Comparison of ENCODE assay signal across 26 cellular contexts in the genomic region with DNA sequence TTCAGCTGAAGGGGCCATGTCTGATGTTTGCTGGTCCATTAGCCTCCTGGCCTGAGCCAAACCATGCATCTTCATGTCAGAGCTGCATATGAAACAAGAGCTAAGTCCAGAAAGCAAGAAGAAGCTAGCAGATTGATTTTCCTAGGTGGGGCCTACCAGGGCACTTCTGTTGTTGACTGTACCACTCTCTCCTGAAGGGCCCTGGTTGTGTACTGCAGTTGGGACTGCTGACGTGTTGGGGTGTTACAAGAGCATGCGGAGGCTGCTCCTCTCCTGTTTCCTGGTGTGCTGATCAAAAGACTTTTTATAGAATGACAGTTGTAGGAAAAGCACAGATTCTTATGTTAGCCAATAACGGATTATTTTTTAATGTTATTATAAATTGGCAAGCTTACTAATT.
"Had no signal": no experiment of that assay in that cellular context is flagged by ENCODE, and none has a peak within 500 bp of the region (broad histone marks: within the 10 kb centered on the region; RNA-seq: fewer than 3 reads in every experiment).

No MANE protein-coding gene starts in this region.

- H3K27me3 ChIP-seq: SJCRH30 had no signal

- H3K4me3 ChIP-seq: SJCRH30 had no signal

- H3K9me3 Mint-ChIP-seq: activated CD4-positive, alpha-beta memory T cell treated with anti-CD3 and anti-CD28 coated beads for 36 hours; activated CD4-positive, alpha-beta T cell treated with anti-CD3 and anti-CD28 coated beads, Interleukin-2, amount 10 ng/mL, durations not matched to agents 7 days and 5 days; activated naive CD4-positive, alpha-beta T cell treated with anti-CD3 and anti-CD28 coated beads for 36 hours; activated T-helper 17 cell treated with anti-CD3 and anti-CD28 coated beads, Interleukin-2, amount 50 U/mL, for 72 hours; IgD-negative memory B cell had no signal

- H3K4me1 Mint-ChIP-seq: activated CD4-positive, alpha-beta T cell treated with anti-CD3 and anti-CD28 coated beads, Interleukin-2, amount 10 ng/mL, durations not matched to agents 7 days and 5 days; activated T-helper 17 cell treated with anti-CD3 and anti-CD28 coated beads, Interleukin-2, amount 50 U/mL, for 72 hours had no signal

- H3K36me3 ChIP-seq: SJCRH30 had no signal

- H3K27me3 Mint-ChIP-seq: activated CD4-positive, alpha-beta memory T cell treated with anti-CD3 and anti-CD28 coated beads for 36 hours; activated CD4-positive, alpha-beta T cell treated with anti-CD3 and anti-CD28 coated beads, Interleukin-2, amount 10 ng/mL, durations not matched to agents 7 days and 5 days; activated naive CD8-positive, alpha-beta T cell; activated T-helper 17 cell treated with anti-CD3 and anti-CD28 coated beads, Interleukin-2, amount 50 U/mL, for 72 hours; IgD-negative memory B cell had no signal

- DNase-seq: activated CD4-positive, alpha-beta memory T cell treated with anti-CD3 and anti-CD28 coated beads for 36 hours; activated CD4-positive, alpha-beta T cell treated with anti-CD3 and anti-CD28 coated beads, Interleukin-2, amount 10 ng/mL, durations not matched to agents 7 days and 5 days; activated CD4-positive, CD25-positive, alpha-beta regulatory T cell; activated gamma-delta T cell; activated naive CD4-positive, alpha-beta T cell treated with anti-CD3 and anti-CD28 coated beads for 36 hours; activated T-cell treated with anti-CD3 and anti-CD28 coated beads for 4 hours; activated T-cell treated with anti-CD3 and anti-CD28 coated beads, Interleukin-2, amount 50 U/mL, for 48 hours; KG1; NCI-H1048; NCI-H1417 treated with DMSO at 0.1 percent for 48 hours; NCI-H1694; NCI-H2107; NCI-H526; NCI-H774; NK-92 treated with Interleukin-12 subunit alpha and Interleukin-12 subunit beta, amount 100 ng/mL, for 24 hours; OCI-M1; RPMI8226; SJCRH30; SK-N-SH; T-helper 1 cell had no signal

- H3K36me3 Mint-ChIP-seq: activated CD4-positive, alpha-beta memory T cell treated with anti-CD3 and anti-CD28 coated beads for 36 hours; activated naive CD8-positive, alpha-beta T cell; IgD-negative memory B cell had no signal

- H3K9me3 ChIP-seq: SJCRH30, SK-N-SH had no signal

- H3K27ac Mint-ChIP-seq: activated CD4-positive, alpha-beta memory T cell treated with anti-CD3 and anti-CD28 coated beads for 36 hours; activated CD4-positive, alpha-beta T cell treated with anti-CD3 and anti-CD28 coated beads, Interleukin-2, amount 10 ng/mL, durations not matched to agents 7 days and 5 days; activated naive CD4-positive, alpha-beta T cell treated with anti-CD3 and anti-CD28 coated beads for 36 hours; activated naive CD8-positive, alpha-beta T cell; activated T-helper 17 cell treated with anti-CD3 and anti-CD28 coated beads, Interleukin-2, amount 50 U/mL, for 72 hours; IgD-negative memory B cell had no signal

- H3K4me3 Mint-ChIP-seq: activated CD4-positive, alpha-beta memory T cell treated with anti-CD3 and anti-CD28 coated beads for 36 hours; activated CD4-positive, alpha-beta T cell treated with anti-CD3 and anti-CD28 coated beads, Interleukin-2, amount 10 ng/mL, durations not matched to agents 7 days and 5 days; activated naive CD4-positive, alpha-beta T cell treated with anti-CD3 and anti-CD28 coated beads for 36 hours; activated naive CD8-positive, alpha-beta T cell; activated T-helper 17 cell treated with anti-CD3 and anti-CD28 coated beads, Interleukin-2, amount 50 U/mL, for 72 hours; IgD-negative memory B cell had no signal

- H3K27ac ChIP-seq: SJCRH30, VCaP had no signal

- ATAC-seq: activated T-helper 17 cell treated with anti-CD3 and anti-CD28 coated beads, Interleukin-2, amount 50 U/mL, for 72 hours; Panc1; Right ventricle myocardium inferior had no signal
